In the genomic region with DNA sequence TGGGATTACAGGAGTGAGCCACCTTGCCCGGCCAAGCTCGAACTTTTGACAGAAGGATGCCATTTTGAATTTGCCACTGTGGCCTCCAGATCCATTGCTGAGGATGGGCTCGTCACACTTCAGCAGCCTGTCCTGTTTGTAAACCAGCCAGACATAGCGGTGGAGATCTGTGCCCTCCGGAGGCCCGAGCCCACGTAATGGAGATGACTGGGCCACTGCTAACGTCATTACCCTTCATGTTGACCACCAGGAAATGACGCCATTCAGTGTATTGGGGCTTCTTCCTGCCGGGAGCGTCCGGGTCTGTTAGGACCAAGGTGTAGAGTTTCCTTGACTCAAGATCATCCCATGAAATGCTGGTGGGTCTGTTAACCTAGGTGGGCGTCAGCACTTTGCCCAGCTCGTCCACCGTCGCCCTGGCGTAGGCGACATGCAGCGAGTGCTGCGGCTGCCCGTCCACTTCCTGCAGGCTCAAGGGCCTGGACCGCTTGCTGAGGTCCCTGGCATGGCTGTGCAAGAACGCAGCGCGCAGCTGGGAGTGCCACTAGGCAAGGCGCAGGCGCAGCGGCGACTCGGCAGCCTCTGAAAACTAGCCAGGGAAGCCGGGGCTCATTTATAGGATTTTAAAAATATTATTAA, we compare ENCODE assay signal across 12 cellular contexts. TPM values are rescaled to one million over a fixed set of nuclear protein-coding genes. Genes with fewer than 3 reads are reported as not detected.
A peak's percentile ranks its signal among the peaks of the same experiment; 100 is the strongest.
DNase-seq lines count a peak whose midpoint lies in the region; ATAC-seq and TF ChIP-seq lines count a peak whose summit lies in the region.
"Had no signal": no experiment of that assay in that cellular context is flagged by ENCODE, and none has a peak within 500 bp of the region (broad histone marks: within the 10 kb centered on the region; RNA-seq: fewer than 3 reads in every experiment).

No MANE protein-coding gene starts in this region.

- no peak overlapping the region for H3K23ac ChIP-seq in IMR-90 (ENCODE audit: low read depth, low read length)

- peak overlapping the region; percentile 69 to 92 for H3K4me3 Mint-ChIP-seq in activated T-cell treated with anti-CD3 and anti-CD28 coated beads, Interleukin-2, amount 50 U/mL, for 72 hours

- H2BK120ac ChIP-seq in IMR-90 (ENCODE audit: low read depth, low read length), result no peak overlapping the region

- no peak overlapping the region for H4K8ac ChIP-seq in IMR-90 (ENCODE audit: low read depth in 2 of 2, low read length in 2 of 2)

- H3K18ac ChIP-seq in IMR-90 (ENCODE audit: low read depth, low read length), result no peak overlapping the region

- BruUV-seq in IMR-90 (replicated peaks; lab: Mats Ljungman, UMichigan), result no TSS peak

- no peaks in the 10 kb centered on the region for H3K36me3 ChIP-seq in BLaER1
- H3K36me3 ChIP-seq in IMR-90 (ENCODE audit: control insufficient read depth, insufficient read depth, low read length), result no peaks in the 10 kb centered on the region
- no peaks in the 10 kb centered on the region for H3K36me3 ChIP-seq in mucosa of descending colon (ENCODE audit: low read depth)

- peak overlapping the region; percentile 7 for H2BK5ac ChIP-seq in IMR-90 (ENCODE audit: low read depth, low read length, poor library complexity, severe bottlenecking)

- no peak overlapping the region for H3K56ac ChIP-seq in IMR-90 (ENCODE audit: extremely low read depth, insufficient read depth, low read length)

- H4K5ac ChIP-seq in IMR-90 (ENCODE audit: low read depth, low read length), result no peak overlapping the region

- 0 out of 2 replicates have a peak overlapping the region, but pooled peaks have one; percentile 7 for H3K4ac ChIP-seq in IMR-90 (ENCODE audit: low read depth, low read length)

- in situ Hi-C loops in IMR-90 (cut with MboI; ENCODE audit: low sequenced_read_pairs), result loop anchor here (10.0 to 25.0 kb wide), 5 partner anchors 195 to 1142 kb away; a partner anchor contains a TSS

- POLR2A ChIA-PET in IMR-90 (lab: Charles Lee; ENCODE audit: unreplicated experiment), result no interaction called here

- H2BK15ac ChIP-seq in IMR-90 (ENCODE audit: low read depth, low read length), result no peak overlapping the region

- peaks cover 6 to 22% of the 10 kb centered on the region in 2 donors for H3K36me3 Mint-ChIP-seq in activated T-cell treated with anti-CD3 and anti-CD28 coated beads, Interleukin-2, amount 50 U/mL, for 72 hours (ENCODE audit: insufficient read depth in 2 of 2)

- TF ChIP-seq CTCF in IMR-90 (conservative IDR thresholded peaks at IDR 0.05; ENCODE audit: low read depth, low read length), result no peak
- no peak for TF ChIP-seq CTCF in mucosa of descending colon (IDR thresholded peaks at IDR 0.05)

- no peak overlapping the region for H2BK20ac ChIP-seq in IMR-90 (ENCODE audit: low read depth, low read length)

- ATAC-seq in IMR-90 (ENCODE audit: low read depth) (no peak), mucosa of descending colon (peak; percentile 12), HG02973 (IDR thresholded peaks at IDR 0.05; ENCODE audit: unreplicated experiment) (no peak)
- ATAC-seq in activated T-cell treated with anti-CD3 and anti-CD28 coated beads, Interleukin-2, amount 50 U/mL, for 72 hours (replicated peaks in 1 of 2), result peak in 1 of 2 donors; percentile 58

- H3K14ac ChIP-seq in IMR-90 (replicated peaks; ENCODE audit: low read depth, low read length), result no peak overlapping the region

- TF ChIP-seq POLR2A in IMR-90 (IDR thresholded peaks at IDR 0.05; ENCODE audit: low read depth, low read length), result no peak

- no peaks in the 10 kb centered on the region for H3K27me3 Mint-ChIP-seq in activated T-cell treated with anti-CD3 and anti-CD28 coated beads, Interleukin-2, amount 50 U/mL, for 72 hours (ENCODE audit: low read depth)

- H3K27ac Mint-ChIP-seq in activated T-cell treated with anti-CD3 and anti-CD28 coated beads, Interleukin-2, amount 50 U/mL, for 72 hours, result peak overlapping the region; percentile 97

- peaks cover 97% of the 10 kb centered on the region for H3K4me1 Mint-ChIP-seq in activated T-cell treated with anti-CD3 and anti-CD28 coated beads, Interleukin-2, amount 50 U/mL, for 72 hours (ENCODE audit: low read depth)

- H4K20me1 ChIP-seq in BLaER1 (no peaks in the 10 kb centered on the region), IMR-90 (ENCODE audit: insufficient read depth, low read length) (no peaks in the 10 kb centered on the region)

- no peak overlapping the region; the same call in 1 of the 2 replicates for H3K9ac ChIP-seq in BLaER1
- no peak overlapping the region for H3K9ac ChIP-seq in IMR-90 (ENCODE audit: low read depth, low read length)

- no peak overlapping the region for H2AFZ ChIP-seq in IMR-90 (replicated peaks; ENCODE audit: low read length, poor library complexity)

- dilution Hi-C loops in IMR-90 (cut with HindIII; ENCODE audit: low sequenced_read_pairs, unreplicated experiment), result no loop called here

- intact Hi-C loops in IMR-90 (cut with micrococcal nuclease) (loop anchor here (5.0 to 10.0 kb wide), 3 partner anchors 395 to 1157 kb away; a partner anchor contains a TSS), mucosa of descending colon (cut with DNase I, micrococcal nuclease) (no loop called here)

- H2AK5ac ChIP-seq in IMR-90 (ENCODE audit: low read depth, low read length), result peak overlapping the region; percentile 60; the same call in 1 of the 2 replicates

- H3K4me3 ChIP-seq in BLaER1 (no peak overlapping the region; the same call in 1 of the 2 replicates), IMR-90 (ENCODE audit: insufficient read depth, low read depth, low read length) (no peak overlapping the region), mucosa of descending colon (no peak overlapping the region)

- DNase-seq in IMR-90 (no peak), mucosa of descending colon (peak in 2 of 3 donors; percentile 28 to 63), NCI-H748 (lab: John Stamatoyannopoulos, UW; ENCODE audit: unreplicated experiment) (no peak), globus pallidus (ENCODE audit: low spot score) (no peak), DMS53 treated with DMSO at 0.1 percent for 48 hours (lab: John Stamatoyannopoulos, UW; ENCODE audit: unreplicated experiment) (no peak)
- DNase-seq in activated T-cell treated with anti-CD3 and anti-CD28 coated beads, Interleukin-2, amount 50 U/mL, for 72 hours, result peak; percentile 40 to 67
- DNase-seq: NCI-H187 had no signal

- H3K4me2 ChIP-seq in BLaER1, result peak overlapping the region; percentile 79
- no peak overlapping the region for H3K4me2 ChIP-seq in IMR-90 (ENCODE audit: low read depth, low read length)

- H3K27me3 ChIP-seq in BLaER1 (no peaks in the 10 kb centered on the region), IMR-90 (ENCODE audit: control insufficient read depth, insufficient read depth, low read length) (no peaks in the 10 kb centered on the region)

- H3K79me1 ChIP-seq in IMR-90 (ENCODE audit: low read depth in 1 of 2, low read length in 2 of 2), result no peaks in the 10 kb centered on the region

- no peaks in the 10 kb centered on the region; the same call in 1 of the 2 replicates for H3K9me1 ChIP-seq in IMR-90 (ENCODE audit: insufficient read depth, low read length)

- H3K4me1 ChIP-seq in BLaER1, result peaks cover 66% of the 10 kb centered on the region
- no peaks in the 10 kb centered on the region for H3K4me1 ChIP-seq in IMR-90 (ENCODE audit: control insufficient read depth, insufficient read depth, low read length)
- H3K4me1 ChIP-seq in mucosa of descending colon (ENCODE audit: low read depth), result peaks cover 11% of the 10 kb centered on the region

- H3K9me3 ChIP-seq in BLaER1, result no peaks in the 10 kb centered on the region
- no peaks in the 10 kb centered on the region for H3K9me3 ChIP-seq in IMR-90 (ENCODE audit: control insufficient read depth, insufficient read depth, low read length)
- no peaks in the 10 kb centered on the region for H3K9me3 ChIP-seq in mucosa of descending colon

- H2AK9ac ChIP-seq in IMR-90 (replicated peaks; ENCODE audit: low read depth, low read length, poor library complexity), result no peak overlapping the region

- H3K27ac ChIP-seq in BLaER1 (peak overlapping the region; percentile 88), IMR-90 (ENCODE audit: insufficient read depth, low read length) (no peak overlapping the region)
- H3K27ac ChIP-seq: C4-2B had no signal

- H3K9me3 Mint-ChIP-seq in activated T-cell treated with anti-CD3 and anti-CD28 coated beads, Interleukin-2, amount 50 U/mL, for 72 hours, result no peaks in the 10 kb centered on the region

- TF ChIP-seq RAD21 in IMR-90 (IDR thresholded peaks at IDR 0.05; ENCODE audit: low read length), result no peak

- CTCF ChIA-PET in IMR-90 (lab: Yijun Ruan, JAX), result interaction anchor here (0.8 kb wide), 1 partner anchor 120 kb away, joined by 9 read pairs; no protein-coding TSS in a partner anchor

- no peak overlapping the region for H4K91ac ChIP-seq in IMR-90 (ENCODE audit: insufficient read depth, low read depth, low read length)

- 96% methylated on average over 10 of the region's 31 CpGs; no CpG with 5 or more reads in 1 of the 2 experiments for WGBS in IMR-90 (ENCODE audit: extremely low coverage in 2 of 2, insufficient read length in 1 of 2), 2 experiments

TF ChIP-seq in IMR-90, 13 proteins besides CTCF, POLR2A, EP300 and RAD21:
- TF ChIP-seq SMC3 (IDR thresholded peaks at IDR 0.05; ENCODE audit: low read depth, low read length), result no peak
- TF ChIP-seq, protein P1, sequence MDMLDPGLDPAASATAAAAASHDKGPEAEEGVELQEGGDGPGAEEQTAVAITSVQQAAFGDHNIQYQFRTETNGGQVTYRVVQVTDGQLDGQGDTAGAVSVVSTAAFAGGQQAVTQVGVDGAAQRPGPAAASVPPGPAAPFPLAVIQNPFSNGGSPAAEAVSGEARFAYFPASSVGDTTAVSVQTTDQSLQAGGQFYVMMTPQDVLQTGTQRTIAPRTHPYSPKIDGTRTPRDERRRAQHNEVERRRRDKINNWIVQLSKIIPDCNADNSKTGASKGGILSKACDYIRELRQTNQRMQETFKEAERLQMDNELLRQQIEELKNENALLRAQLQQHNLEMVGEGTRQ (IDR thresholded peaks at IDR 0.05; ENCODE audit: low read depth, low read length), result no peak
TF ChIP-seq in IMR-90: peak in this region for 0.

RNA-seq across cellular contexts. Expression of a gene that starts 40.8 kb away (rescaled TPM):
- total RNA-seq in IMR-90 (2012; rRNA removed), result not detected in 2 replicates
- not detected in 2 replicates for polyA plus RNA-seq in IMR-90 (2012; rRNA removed)
- not detected in 2 replicates for polyA plus RNA-seq in IMR-90 (2012; cell fraction: cytosol; rRNA removed)
- polyA plus RNA-seq in IMR-90 (2012; cell fraction: nucleus; rRNA removed; ENCODE audit: low replicate concordance), result 0.06 TPM in 1 of 2 replicates, not detected in the other
- 100 to 1,000 TPM; 490 to 545 TPM for total RNA-seq in activated T-cell treated with anti-CD3 and anti-CD28 coated beads, Interleukin-2, amount 50 U/mL, for 72 hours
- total RNA-seq in mucosa of descending colon, result 10 to 100 TPM; 17.9 to 29.4 (median 18.0) TPM
- total RNA-seq: glomerular endothelial cell, lung microvascular endothelial cell had no signal

Comparison
In these comparisons a context has a peak if more than half of its experiments do, and no peak if none do; other contexts are left out.
1. DNase-seq: peak in activated T-cell treated with anti-CD3 and anti-CD28 coated beads, Interleukin-2, amount 50 U/mL, for 72 hours (2 of 2) and mucosa of descending colon (2 of 3); none in IMR-90 (single experiment), NCI-H748 (single experiment), globus pallidus (single experiment) and DMS53 treated with DMSO at 0.1 percent for 48 hours (single experiment).
2. RNA of a gene that starts 40.8 kb away (total RNA-seq): 490 to 545 TPM in activated T-cell treated with anti-CD3 and anti-CD28 coated beads, Interleukin-2, amount 50 U/mL, for 72 hours and 17.9 to 29.4 TPM in mucosa of descending colon; not detected in IMR-90; every median in the first group is over 10 times any median in the second.